Comparison of ENCODE assay signal across 20 cellular contexts in the genomic region with DNA sequence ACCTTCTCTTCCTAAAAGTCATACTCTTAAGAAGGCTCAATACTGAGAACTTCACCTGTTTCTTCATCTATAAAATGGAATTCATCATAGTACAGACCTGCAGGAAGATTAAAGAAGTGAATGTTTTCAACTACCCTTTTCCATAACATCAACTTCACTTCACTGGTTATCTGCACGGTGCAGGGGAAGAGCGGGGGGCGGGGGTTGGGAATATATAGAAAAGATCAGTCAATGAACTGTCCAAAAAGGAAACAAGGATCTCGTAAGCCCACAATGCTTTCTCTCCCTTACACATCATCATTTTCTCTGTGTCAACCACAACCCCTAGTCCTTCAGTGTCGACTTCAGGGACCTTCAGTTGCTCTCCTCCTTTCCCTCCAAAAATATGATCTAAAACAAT.
"Had no signal": no experiment of that assay in that cellular context is flagged by ENCODE, and none has a peak within 500 bp of the region (broad histone marks: within the 10 kb centered on the region; RNA-seq: fewer than 3 reads in every experiment).

No MANE protein-coding gene starts in this region.

- DNase-seq: effector memory CD4-positive, alpha-beta T cell; esophagus squamous epithelium; foreskin melanocyte; head of caudate nucleus; natural killer cell; right lobe of liver; small intestine; stimulated activated CD4-positive, alpha-beta T cell treated with anti-CD3 and anti-CD28 coated beads, Interleukin-15, amount 100 ng/mL, for 24 hours; stimulated activated CD4-positive, alpha-beta T cell treated with anti-CD3 and anti-CD28 coated beads, Interleukin-2, amount 100 ng/mL, for 48 hours; stimulated activated naive B cell treated with anti-CD40 and anti-IgM and Interleukin-4, amounts not matched to agents 10 μg/mL and 1 μg/mL and 100 μg/mL, for 72 hours; upper lobe of left lung had no signal

- H3K4me3 Mint-ChIP-seq: memory B cell; natural killer cell; stimulated activated naive B cell treated with anti-CD40 and anti-IgM and Interleukin-4, amounts not matched to agents 10 μg/mL and 1 μg/mL and 100 μg/mL, for 72 hours; stimulated activated naive CD8-positive, alpha-beta T cell treated with anti-CD3 and anti-CD28 coated beads, Interleukin-15, Interleukin-2, amounts not matched to agents 100 ng/mL and 50 ng/mL, for 24 hours had no signal

- H3K36me3 ChIP-seq: esophagus squamous epithelium, right lobe of liver, thoracic aorta, tibial nerve, upper lobe of left lung had no signal

- H3K27me3 ChIP-seq: esophagus squamous epithelium, right lobe of liver, tibial nerve, upper lobe of left lung had no signal

- H3K27ac Mint-ChIP-seq: memory B cell; natural killer cell; progenitor cell of endocrine pancreas; stimulated activated naive B cell treated with anti-CD40 and anti-IgM and Interleukin-4, amounts not matched to agents 10 μg/mL and 1 μg/mL and 100 μg/mL, for 72 hours; stimulated activated naive CD8-positive, alpha-beta T cell treated with anti-CD3 and anti-CD28 coated beads, Interleukin-15, Interleukin-2, amounts not matched to agents 100 ng/mL and 50 ng/mL, for 24 hours had no signal

- H3K9me3 Mint-ChIP-seq: memory B cell; natural killer cell; stimulated activated naive B cell treated with anti-CD40 and anti-IgM and Interleukin-4, amounts not matched to agents 10 μg/mL and 1 μg/mL and 100 μg/mL, for 72 hours; stimulated activated naive CD8-positive, alpha-beta T cell treated with anti-CD3 and anti-CD28 coated beads, Interleukin-15, Interleukin-2, amounts not matched to agents 100 ng/mL and 50 ng/mL, for 24 hours had no signal

- H3K4me1 ChIP-seq: right lobe of liver had no signal

- H3K27ac ChIP-seq: coronary artery, esophagus squamous epithelium, parathyroid adenoma, right lobe of liver, tibial nerve, upper lobe of left lung had no signal

- H3K4me3 ChIP-seq: coronary artery, esophagus squamous epithelium, lung, right lobe of liver, thoracic aorta, tibial nerve, upper lobe of left lung had no signal

- ATAC-seq: left lobe of liver; natural killer cell; right lobe of liver; stimulated activated naive B cell treated with anti-CD40 and anti-IgM and Interleukin-4, amounts not matched to agents 10 μg/mL and 1 μg/mL and 100 μg/mL, for 72 hours had no signal

- H3K27me3 Mint-ChIP-seq: progenitor cell of endocrine pancreas had no signal

- H3K9me3 ChIP-seq: esophagus squamous epithelium, right lobe of liver, thoracic aorta, tibial nerve, upper lobe of left lung had no signal

- H3K36me3 Mint-ChIP-seq: memory B cell; natural killer cell; stimulated activated naive B cell treated with anti-CD40 and anti-IgM and Interleukin-4, amounts not matched to agents 10 μg/mL and 1 μg/mL and 100 μg/mL, for 72 hours had no signal
